8 cellular contexts compared by ENCODE assay signal in genomic region chr5:113489299-113489698, GRCh38. TPM values are rescaled to one million over a fixed set of nuclear protein-coding genes. Genes with fewer than 3 reads are reported as not detected.
DNase-seq lines count a peak whose midpoint lies in the region; ATAC-seq and TF ChIP-seq lines count a peak whose summit lies in the region.

No MANE protein-coding gene starts in this region.

- H2AFZ ChIP-seq in Karpas-422 (ENCODE audit: low read length), result no peak overlapping the region

- H4K20me1 ChIP-seq in Karpas-422 (ENCODE audit: insufficient read depth, low read depth, low read length), result no peaks in the 10 kb centered on the region

- H3K9me3 ChIP-seq in adipocyte (ENCODE audit: control insufficient read depth, low read length) (peaks cover 14% of the 10 kb centered on the region), Karpas-422 (ENCODE audit: low read length) (peaks cover 4% of the 10 kb centered on the region; the same call in 1 of the 2 replicates)

- DNase-seq in AG10803 (ENCODE audit: low read depth) (peak; percentile 98), adipocyte (ENCODE audit: low read depth) (peak; percentile 97), kidney glomerular epithelial cell (lab: John Stamatoyannopoulos, UW) (peak; percentile 96), NCI-H524 treated with DMSO at 0.1 percent for 48 hours (lab: John Stamatoyannopoulos, UW) (no peak), Karpas-422 (no peak)
- DNase-seq in stimulated activated CD4-positive, alpha-beta T cell treated with anti-CD3 and anti-CD28 coated beads, Interleukin-12 subunit alpha, Interleukin-12 subunit beta, amount 100 ng/mL, for 4 hours, result no peak

- no peaks in the 10 kb centered on the region for H3K79me2 ChIP-seq in Karpas-422 (ENCODE audit: low read length)

- no peak overlapping the region for H3K4me2 ChIP-seq in Karpas-422 (ENCODE audit: low read depth, low read length, poor library complexity, severe bottlenecking)

- TF ChIP-seq RAD21 in Ishikawa (IDR thresholded peaks at IDR 0.05; ENCODE audit: low read depth), result no peak

- TF ChIP-seq EP300 in Ishikawa (IDR thresholded peaks at IDR 0.05; ENCODE audit: borderline replicate concordance), result no peak

- no peak overlapping the region for H3K27ac ChIP-seq in Karpas-422 (ENCODE audit: low read length)

- no peaks in the 10 kb centered on the region for H3K36me3 ChIP-seq in adipocyte (ENCODE audit: control insufficient read depth, insufficient read depth, low read length, severe bottlenecking)
- H3K36me3 ChIP-seq in Karpas-422 (ENCODE audit: insufficient read depth, low read length), result no peaks in the 10 kb centered on the region

- no peaks in the 10 kb centered on the region for H3K9me2 ChIP-seq in Karpas-422 (replicated peaks; ENCODE audit: insufficient read depth, low read length)

- H3K9ac ChIP-seq in adipocyte (ENCODE audit: low read length) (peak overlapping the region; percentile 86), Karpas-422 (ENCODE audit: low read length) (no peak overlapping the region)

- ATAC-seq in GM19452 (IDR thresholded peaks at IDR 0.05; ENCODE audit: unreplicated experiment), result peak; percentile 81

- H3K27me3 ChIP-seq in adipocyte (replicated peaks; ENCODE audit: control insufficient read depth, insufficient read depth, low read length) (no peaks in the 10 kb centered on the region), Karpas-422 (ENCODE audit: low read length) (no peaks in the 10 kb centered on the region; the same call in 1 of the 2 replicates)

- H3K4me3 ChIP-seq in AG10803 (ENCODE audit: low read length) (no peak overlapping the region), adipocyte (ENCODE audit: low read length) (peak overlapping the region; percentile 93), Karpas-422 (ENCODE audit: low read length) (no peak overlapping the region)

- H3K4me1 ChIP-seq in adipocyte (ENCODE audit: control insufficient read depth, insufficient read depth, low read length), result peaks cover 22% of the 10 kb centered on the region
- H3K4me1 ChIP-seq in Karpas-422 (ENCODE audit: low read length), result no peaks in the 10 kb centered on the region

- TF ChIP-seq CTCF in AG10803 (conservative IDR thresholded peaks at IDR 0.05; ENCODE audit: low read length), result no peak

TF ChIP-seq in Ishikawa, 13 proteins besides CTCF, POLR2A, EP300 and RAD21:
- 0 out of 2 replicates have a peak, but pooled peaks have one; percentile 28 for TF ChIP-seq TEAD4 (IDR thresholded peaks at IDR 0.05)
- TF ChIP-seq TAF1 (IDR thresholded peaks at IDR 0.05; ENCODE audit: low read depth), result no peak
- TF ChIP-seq NFIC (IDR thresholded peaks at IDR 0.05), result no peak; the same call in 1 of the 2 replicates
- TF ChIP-seq TCF12 (IDR thresholded peaks at IDR 0.05; ENCODE audit: low read depth), result no peak
- no peak for TF ChIP-seq MAX (IDR thresholded peaks at IDR 0.05)
- no peak for TF ChIP-seq CEBPB (IDR thresholded peaks at IDR 0.05)
TF ChIP-seq in Ishikawa: peak in this region for 1.

RNA-seq across cellular contexts. Expression of gene MCC, which starts 1.0 kb away (rescaled TPM):
- 5.5 and 12.3 TPM in 2 replicates for total RNA-seq in Karpas-422 (2014; rRNA removed; shearing (Covaris generic); ENCODE audit: low replicate concordance)

RNA-seq across cellular contexts. Expression of gene YTHDC2, which starts 24.2 kb away (rescaled TPM):
- total RNA-seq in Karpas-422 (2014; rRNA removed; shearing (Covaris generic); ENCODE audit: low replicate concordance), result 53.4 and 63.8 TPM in 2 replicates

RNA-seq across cellular contexts. Expression of gene TSSK1B, which starts 54.5 kb away (rescaled TPM):
- total RNA-seq in Karpas-422 (2014; rRNA removed; shearing (Covaris generic); ENCODE audit: low replicate concordance), result not detected in 2 replicates

Comparison
In these comparisons a context has a peak if more than half of its experiments do, and no peak if none do; other contexts are left out.
1. DNase-seq: peak in AG10803 (single experiment), adipocyte (single experiment) and kidney glomerular epithelial cell (single experiment); none in NCI-H524 treated with DMSO at 0.1 percent for 48 hours (single experiment), stimulated activated CD4-positive, alpha-beta T cell treated with anti-CD3 and anti-CD28 coated beads, Interleukin-12 subunit alpha, Interleukin-12 subunit beta, amount 100 ng/mL, for 4 hours (single experiment) and Karpas-422 (single experiment).